ENCODE assay signal across 21 cellular contexts in genomic region chr5:172586118-172587060, GRCh38. TPM values are rescaled to one million over a fixed set of nuclear protein-coding genes. Genes with fewer than 3 reads are reported as not detected.
DNase-seq lines count a peak whose midpoint lies in the region; ATAC-seq and TF ChIP-seq lines count a peak whose summit lies in the region.
"Had no signal": no experiment of that assay in that cellular context is flagged by ENCODE, and none has a peak within 500 bp of the region (broad histone marks: within the 10 kb centered on the region; RNA-seq: fewer than 3 reads in every experiment).

No MANE protein-coding gene starts in this region.

- H3K36me3 ChIP-seq in Panc1 (ENCODE audit: control insufficient read depth, insufficient read depth, low read length) (no peaks in the 10 kb centered on the region), mucosa of descending colon (ENCODE audit: low read depth) (no peaks in the 10 kb centered on the region), upper lobe of left lung (no peaks in the 10 kb centered on the region)
- H3K36me3 ChIP-seq: adrenal gland had no signal

- ATAC-seq in Panc1 (peak; percentile 53; the same call in 1 of the 2 replicates), left ventricle myocardium superior (peak; percentile 4), mucosa of descending colon (peak; percentile 80), upper lobe of left lung (ENCODE audit: low FRiP score in 2 of 2) (peak in 1 of 2 donors; percentile 13), GM19452 (IDR thresholded peaks at IDR 0.05; ENCODE audit: unreplicated experiment) (no peak)
- ATAC-seq: natural killer cell had no signal

- H3K27ac ChIP-seq in Panc1 (ENCODE audit: low read length) = no peak overlapping the region
- peak overlapping the region in 3 of 4 donors; percentile 38 to 79 (median 46) for H3K27ac ChIP-seq in upper lobe of left lung

- H3K9me3 ChIP-seq in Panc1 (ENCODE audit: control insufficient read depth, insufficient read depth, low read depth, low read length) (no peaks in the 10 kb centered on the region), mucosa of descending colon (no peaks in the 10 kb centered on the region), upper lobe of left lung (no peaks in the 10 kb centered on the region)
- H3K9me3 ChIP-seq: adrenal gland had no signal

- intact Hi-C loops in Panc1 (cut with micrococcal nuclease; ENCODE audit: unreplicated experiment) (no loop called here), left ventricle myocardium superior (cut with micrococcal nuclease) (no loop called here), mucosa of descending colon (cut with DNase I, micrococcal nuclease) (no loop called here)

- TF ChIP-seq CTCF in Panc1 (IDR thresholded peaks at IDR 0.05) (no peak), mucosa of descending colon (IDR thresholded peaks at IDR 0.05) (no peak), upper lobe of left lung (IDR thresholded peaks at IDR 0.05) (no peak)

- H3K4me3 ChIP-seq in Panc1 (ENCODE audit: low read depth in 2 of 2, low read length in 2 of 2) = no peak overlapping the region
- H3K4me3 ChIP-seq in mucosa of descending colon = no peak overlapping the region
- H3K4me3 ChIP-seq in upper lobe of left lung = no peak overlapping the region
- H3K4me3 ChIP-seq: adrenal gland, skin epidermis had no signal

- H3K27me3 ChIP-seq in Panc1 (ENCODE audit: control insufficient read depth, insufficient read depth, low read length) = peaks cover 4% of the 10 kb centered on the region
- no peaks in the 10 kb centered on the region for H3K27me3 ChIP-seq in upper lobe of left lung
- H3K27me3 ChIP-seq: adrenal gland had no signal

- no peak for TF ChIP-seq POLR2A in upper lobe of left lung (IDR thresholded peaks at IDR 0.05)

- WGBS in upper lobe of left lung, 2 donors = 64 to 66% methylated on average over 21 to 22 of the region's 22 CpGs

- POLR2A ChIA-PET in Panc1 (lab: Charles Lee) = interaction anchor here (0.6 kb wide), 1 partner anchor 268 kb away, joined by 3 read pairs; no protein-coding TSS in a partner anchor

- in situ Hi-C loops in Panc1 (cut with HindIII; ENCODE audit: low pct_unique_long_range_greater_than_20kb, low sequenced_read_pairs) = no loop called here

- BruUV-seq in Panc1 (replicated peaks; lab: Mats Ljungman, UMichigan) = no TSS peak

- CTCF ChIA-PET in Panc1 (lab: Charles Lee) = interaction anchor here (0.6 to 0.8 kb wide), 2 partner anchors 88 to 495 kb away, joined by 3 to 10 read pairs; no protein-coding TSS in a partner anchor

- DNase-seq in Panc1 (ENCODE audit: low read depth, low spot score) (no peak), left ventricle myocardium superior (peak; percentile 52), mucosa of descending colon (peak in 2 of 3 donors; percentile 68 to 72), upper lobe of left lung (no peak), DMS153 (lab: John Stamatoyannopoulos, UW) (no peak), NCI-H1092 treated with DMSO at 0.1 percent for 48 hours (lab: John Stamatoyannopoulos, UW) (no peak)
- DNase-seq: activated CD4-positive, alpha-beta T cell treated with anti-CD3 and anti-CD28 coated beads, Interleukin-2, amount 10 ng/mL, durations not matched to agents 7 days and 5 days; activated CD8-positive, alpha-beta memory T cell treated with anti-CD3 and anti-CD28 coated beads, Interleukin-2, amount 50 U/mL, for 48 hours; activated effector memory CD4-positive, alpha-beta T cell treated with anti-CD3 and anti-CD28 coated beads, Interleukin-2, amount 50 U/mL, for 16 hours; adrenal gland; CD4-positive, alpha-beta memory T cell; DMS79 treated with DMSO at 0.1 percent for 48 hours; erythroblast; natural killer cell; NCI-H1092; NCI-H2029 treated with DMSO at 0.1 percent for 48 hours; NCI-H510A; SHP77; stimulated activated CD4-positive, alpha-beta T cell treated with anti-CD3 and anti-CD28 coated beads, Interleukin-4, amount 100 ng/mL, for 1 hour had no signal

- no peak for TF ChIP-seq EP300 in upper lobe of left lung (IDR thresholded peaks at IDR 0.05)

- H3K4me1 ChIP-seq in Panc1 (ENCODE audit: control insufficient read depth, insufficient read depth, low read length) = no peaks in the 10 kb centered on the region
- H3K4me1 ChIP-seq in mucosa of descending colon (ENCODE audit: low read depth) = peaks cover 5% of the 10 kb centered on the region
- peaks cover 21 to 28% (median 25%) of the 10 kb centered on the region in 4 donors for H3K4me1 ChIP-seq in upper lobe of left lung

RNA-seq across cellular contexts. Expression of gene NEURL1B, which starts 54.7 kb away (rescaled TPM):
- 5.3 TPM for total RNA-seq in Panc1 (2021; ENCODE audit: unreplicated experiment)
- polyA plus RNA-seq in Panc1 (2012; ENCODE audit: insufficient read length) = 4.5 TPM
- total RNA-seq in left ventricle myocardium superior = 32.0 TPM
- 10 to 100 TPM; 65.7 to 97.6 (median 96.6) TPM for total RNA-seq in mucosa of descending colon
- 10 to 100 TPM in 4 of 6 donors, 1 to 10 TPM in 2; 6.3 to 29.4 (median 15.1) TPM for total RNA-seq in upper lobe of left lung

Comparison
In these comparisons a context has a peak if more than half of its experiments do, and no peak if none do; other contexts are left out.
1. DNase-seq: peak in left ventricle myocardium superior (single experiment) and mucosa of descending colon (2 of 3); none in Panc1 (single experiment), upper lobe of left lung (0 of 2), DMS153 (single experiment) and NCI-H1092 treated with DMSO at 0.1 percent for 48 hours (single experiment).